In the genomic region with DNA sequence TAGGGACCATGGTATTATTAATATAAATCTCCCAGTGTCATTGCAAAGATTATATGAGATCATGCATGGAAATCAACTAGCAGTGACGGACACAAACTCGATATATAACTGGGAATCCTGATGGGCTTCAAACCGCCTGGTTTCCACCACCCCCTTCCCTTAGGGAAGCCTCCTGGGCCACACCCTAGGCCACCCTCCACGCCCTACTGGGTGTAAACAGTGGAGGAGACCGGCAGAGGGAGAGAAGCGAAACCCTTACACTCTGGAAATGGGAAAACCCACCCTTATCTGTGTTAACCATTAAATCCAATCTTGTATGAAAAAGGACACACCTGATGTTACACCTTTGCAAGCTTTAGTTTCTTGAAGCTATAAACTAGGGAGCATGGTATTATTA, we compare ENCODE assay signal across 8 cellular contexts. TPM values are rescaled to one million over a fixed set of nuclear protein-coding genes. Genes with fewer than 3 reads are reported as not detected.
DNase-seq lines count a peak whose midpoint lies in the region; ATAC-seq and TF ChIP-seq lines count a peak whose summit lies in the region.

No MANE protein-coding gene starts in this region.

- 0 out of 2 replicates have a peak, but pooled peaks cover 1% of the 10 kb centered on the region for H3K36me3 ChIP-seq in GM06990 (ENCODE audit: control insufficient read depth, insufficient read depth, low read length)
- H3K36me3 ChIP-seq in Peyer's patch = peaks cover 0 to 13% (median 0%) of the 10 kb centered on the region in 3 donors
- H3K36me3 ChIP-seq in sigmoid colon = peaks cover 0 to 23% (median 6%) of the 10 kb centered on the region in 4 donors

- no peaks in the 10 kb centered on the region for H3K27me3 Mint-ChIP-seq in activated CD4-positive, alpha-beta memory T cell treated with anti-CD3 and anti-CD28 coated beads, Interleukin-2, amount 10 ng/mL, durations not matched to agents 7 days and 5 days

- no peak overlapping the region for H3K27ac Mint-ChIP-seq in activated CD4-positive, alpha-beta memory T cell treated with anti-CD3 and anti-CD28 coated beads, Interleukin-2, amount 10 ng/mL, durations not matched to agents 7 days and 5 days

- DNase-seq in GM06990 (ENCODE audit: extremely low read depth, insufficient read length) (no peak), Peyer's patch (peak in 1 of 3 donors; percentile 48), fibroblast of villous mesenchyme (ENCODE audit: low read depth) (no peak), sigmoid colon (no peak), ecto neural progenitor cell (ENCODE audit: low spot score) (no peak), NCI-H1417 treated with DMSO at 0.1 percent for 48 hours (lab: John Stamatoyannopoulos, UW) (no peak)
- DNase-seq in activated CD4-positive, alpha-beta memory T cell treated with anti-CD3 and anti-CD28 coated beads, Interleukin-2, amount 10 ng/mL, durations not matched to agents 7 days and 5 days = no peak

- no peak for TF ChIP-seq CTCF in GM06990 (IDR thresholded peaks at IDR 0.05; ENCODE audit: insufficient read depth, low read length, poor library complexity, severe bottlenecking)
- no peak for TF ChIP-seq CTCF in Peyer's patch (IDR thresholded peaks at IDR 0.05)
- no peak for TF ChIP-seq CTCF in fibroblast of villous mesenchyme (IDR thresholded peaks at IDR 0.05; ENCODE audit: insufficient read depth, low read depth, low read length)
- no peak for TF ChIP-seq CTCF in sigmoid colon (IDR thresholded peaks at IDR 0.05)

- POLR2A ChIA-PET in activated CD4-positive, alpha-beta memory T cell treated with anti-CD3 and anti-CD28 coated beads, Interleukin-2, amount 10 ng/mL, durations not matched to agents 7 days and 5 days (lab: Charles Lee) = interaction anchor here (1.0 to 1.3 kb wide), 3 partner anchors 10 to 995 kb away, joined by 3 to 4 read pairs (median 4); a partner anchor contains a TSS

- H3K9me3 Mint-ChIP-seq in activated CD4-positive, alpha-beta memory T cell treated with anti-CD3 and anti-CD28 coated beads, Interleukin-2, amount 10 ng/mL, durations not matched to agents 7 days and 5 days = peaks cover 3% of the 10 kb centered on the region

- no peak for TF ChIP-seq POLR2A in Peyer's patch (IDR thresholded peaks at IDR 0.05)
- no peak for TF ChIP-seq POLR2A in sigmoid colon (IDR thresholded peaks at IDR 0.05)

- peaks cover 16% of the 10 kb centered on the region for H3K4me1 Mint-ChIP-seq in activated CD4-positive, alpha-beta memory T cell treated with anti-CD3 and anti-CD28 coated beads, Interleukin-2, amount 10 ng/mL, durations not matched to agents 7 days and 5 days

- CTCF ChIA-PET in activated CD4-positive, alpha-beta memory T cell treated with anti-CD3 and anti-CD28 coated beads, Interleukin-2, amount 10 ng/mL, durations not matched to agents 7 days and 5 days (lab: Charles Lee) = interaction anchor here (0.9 to 1.3 kb wide), 9 partner anchors 10 to 450 kb away, joined by 3 to 6 read pairs (median 3); a partner anchor contains a TSS

- peak overlapping the region; percentile 85 for H3K4me3 ChIP-seq in GM06990 (replicated peaks; ENCODE audit: low read depth, low read length)
- H3K4me3 ChIP-seq in Peyer's patch = peak overlapping the region; percentile 52 to 92 (median 76)
- peak overlapping the region; percentile 99 for H3K4me3 ChIP-seq in fibroblast of villous mesenchyme (ENCODE audit: low read depth, low read length)
- H3K4me3 ChIP-seq in sigmoid colon = peak overlapping the region; percentile 62 to 74 (median 70)

- peaks cover 0 to 9% (median 2%) of the 10 kb centered on the region in 4 donors for H3K4me1 ChIP-seq in Peyer's patch
- H3K4me1 ChIP-seq in sigmoid colon = peaks cover 0 to 22% (median 16%) of the 10 kb centered on the region in 4 donors

- 20 to 71% methylated on average over 6 of the region's 6 CpGs for WGBS in sigmoid colon, 2 donors

- peak overlapping the region; percentile 66 to 83 (median 80) for H3K27ac ChIP-seq in Peyer's patch
- peak overlapping the region; percentile 78 to 86 (median 82) for H3K27ac ChIP-seq in sigmoid colon

- ATAC-seq in HG02571 (IDR thresholded peaks at IDR 0.05; ENCODE audit: unreplicated experiment) = no peak

- peaks cover 20% of the 10 kb centered on the region for H3K36me3 Mint-ChIP-seq in activated CD4-positive, alpha-beta memory T cell treated with anti-CD3 and anti-CD28 coated beads, Interleukin-2, amount 10 ng/mL, durations not matched to agents 7 days and 5 days (ENCODE audit: low read depth)

- H3K27me3 ChIP-seq in GM06990 (replicated peaks; ENCODE audit: control insufficient read depth, insufficient read depth, low read length) (no peaks in the 10 kb centered on the region), Peyer's patch (no peaks in the 10 kb centered on the region), sigmoid colon (no peaks in the 10 kb centered on the region)

- intact Hi-C loops in sigmoid colon (cut with DNase I) = loop anchor here (5.0 to 10.0 kb wide), 2 partner anchors 402 to 646 kb away; no protein-coding TSS in a partner anchor

- H3K4me3 Mint-ChIP-seq in activated CD4-positive, alpha-beta memory T cell treated with anti-CD3 and anti-CD28 coated beads, Interleukin-2, amount 10 ng/mL, durations not matched to agents 7 days and 5 days = no peak overlapping the region

- TF ChIP-seq EP300 in sigmoid colon (IDR thresholded peaks at IDR 0.05) = no peak

- no peaks in the 10 kb centered on the region for H3K9me3 ChIP-seq in Peyer's patch
- H3K9me3 ChIP-seq in sigmoid colon = no peaks in the 10 kb centered on the region

RNA-seq across cellular contexts. Expression of a gene that starts 0.6 kb away (rescaled TPM):
- total RNA-seq in Peyer's patch (10 to 100 TPM in 1 of 4 donors, 1 to 10 TPM in 3; 5.5 to 21.5 (median 8.1) TPM), fibroblast of villous mesenchyme (10.3 and 17.3 TPM in 2 replicates), sigmoid colon (10 to 100 TPM; 12.5 to 20.0 (median 15.8) TPM)
- 10 to 100 TPM in 1 of 3 donors, 1 to 10 TPM in 2; 3.9 to 10.7 (median 6.0) TPM for polyA plus RNA-seq in sigmoid colon
- 10 to 100 TPM; 11.5 to 14.0 TPM for total RNA-seq in activated CD4-positive, alpha-beta memory T cell treated with anti-CD3 and anti-CD28 coated beads, Interleukin-2, amount 10 ng/mL, durations not matched to agents 7 days and 5 days
